ENCODE assay signal across 7 cellular contexts in genomic region chr15:73431329-73431728, GRCh38. TPM values are rescaled to one million over a fixed set of nuclear protein-coding genes. Genes with fewer than 3 reads are reported as not detected.
"Had no signal": no experiment of that assay in that cellular context is flagged by ENCODE, and none has a peak within 500 bp of the region (broad histone marks: within the 10 kb centered on the region; RNA-seq: fewer than 3 reads in every experiment).

No MANE protein-coding gene starts in this region.

RNA-seq across cellular contexts. Expression of gene REC114, which starts 11.6 kb away (rescaled TPM):
- total RNA-seq: GM23248, GM23338, H1, H4, H7, H9, HFFc6 had no signal
- polyA plus RNA-seq: GM23248, GM23338 had no signal
